In genomic region chr1:168056152-168056551, GRCh38 we compare ENCODE assay signal across 8 cellular contexts.
DNase-seq lines count a peak whose midpoint lies in the region; ATAC-seq, FAIRE-seq and TF ChIP-seq lines count a peak whose summit lies in the region.
"Not testable (repeated sequence)": the region's sequence is repeated elsewhere in the genome, so short reads cannot be mapped to it uniquely, and the experiment has no call there.

No MANE protein-coding gene starts in this region.

- in situ Hi-C loops in HepG2 (cut with HindIII; ENCODE audit: extremely low pct_ligation_motif_present, low pct_unique_long_range_greater_than_20kb) = not testable (repeated sequence)

- not testable (repeated sequence) for H3K4me2 ChIP-seq in GM23338; HepG2 (ENCODE audit: low read depth, low read length)

- not testable (repeated sequence) for H3K9ac ChIP-seq in HepG2 (ENCODE audit: insufficient read depth, low read depth, low read length)

- not testable (repeated sequence) for H3K9me3 Mint-ChIP-seq in GM23338; T-cell; activated CD8-positive, alpha-beta memory T cell treated with anti-CD3 and anti-CD28 coated beads, Interleukin-2, amount 10 ng/mL, durations not matched to agents 7 days and 5 days (ENCODE audit: low read depth); central memory CD8-positive, alpha-beta T cell

- H2AFZ ChIP-seq in GM23338; HepG2 (ENCODE audit: low read length): not testable (repeated sequence)

- not testable (repeated sequence) for H3K4me3 ChIP-seq in GM23338; heart right ventricle; HepG2 (replicated peaks in 1 of 3; ENCODE audit: insufficient read depth in 1 of 3, low read depth in 2 of 3, low read length in 3 of 3); aorta (ENCODE audit: low read length in 2 of 2)

- H3K27me3 ChIP-seq in GM23338 (ENCODE audit: insufficient read depth); heart right ventricle; HepG2 (ENCODE audit: control insufficient read depth in 1 of 2, insufficient read depth in 2 of 2, low read length in 2 of 2); aorta (ENCODE audit: control insufficient read depth in 1 of 2, insufficient read depth in 2 of 2, low read length in 1 of 2): not testable (repeated sequence)

- ATAC-seq in GM23338 (peak; percentile 46; the same call in 2 of the 3 replicates), T-cell (replicated peaks in 1 of 4) (peak; percentile 49 to 71 (median 65)), heart right ventricle (peak in 6 of 8 donors; percentile 36 to 74 (median 60)), HepG2 (peak; percentile 85), sciatic nerve (peak; percentile 49), aorta (ENCODE audit: low FRiP score) (peak; percentile 73)
- peak; percentile 87 for ATAC-seq in activated CD8-positive, alpha-beta memory T cell treated with anti-CD3 and anti-CD28 coated beads, Interleukin-2, amount 10 ng/mL, durations not matched to agents 7 days and 5 days
- ATAC-seq in central memory CD8-positive, alpha-beta T cell (replicated peaks; ENCODE audit: extremely low read depth, poor library complexity, severe bottlenecking) = peak; percentile 49

- H3K36me3 Mint-ChIP-seq in GM23338 (ENCODE audit: low read depth); activated CD8-positive, alpha-beta memory T cell treated with anti-CD3 and anti-CD28 coated beads, Interleukin-2, amount 10 ng/mL, durations not matched to agents 7 days and 5 days; central memory CD8-positive, alpha-beta T cell (ENCODE audit: insufficient read depth): not testable (repeated sequence)
- peaks cover 26% of the 10 kb centered on the region for H3K36me3 Mint-ChIP-seq in T-cell

- H3K79me2 ChIP-seq in GM23338 (replicated peaks; ENCODE audit: insufficient read depth); HepG2 (ENCODE audit: insufficient read depth, low read length): not testable (repeated sequence)

- H3K36me3 ChIP-seq in GM23338 (ENCODE audit: insufficient read depth); aorta (ENCODE audit: control insufficient read depth in 1 of 2, insufficient read depth in 2 of 2, low read length in 1 of 2): not testable (repeated sequence)
- H3K36me3 ChIP-seq in heart right ventricle = peaks cover 0 to 48% (median 14%) of the 10 kb centered on the region in 9 donors
- H3K36me3 ChIP-seq in HepG2 (replicated peaks in 1 of 2; ENCODE audit: control insufficient read depth in 1 of 2, insufficient read depth in 2 of 2, low read length in 2 of 2) = peaks cover 2 to 24% of the 10 kb centered on the region in 2 experiments

- not testable (repeated sequence) for H3K4me3 Mint-ChIP-seq in GM23338; T-cell; activated CD8-positive, alpha-beta memory T cell treated with anti-CD3 and anti-CD28 coated beads, Interleukin-2, amount 10 ng/mL, durations not matched to agents 7 days and 5 days; central memory CD8-positive, alpha-beta T cell

- not testable (repeated sequence) for FAIRE-seq in HepG2 (lab: Jason Lieb, UNC)

- POLR2A ChIA-PET in T-cell (lab: Charles Lee); HepG2 (lab: Yijun Ruan, JAX): not testable (repeated sequence)

- H3F3A ChIP-seq in GM23338 (replicated peaks; ENCODE audit: low read depth) = not testable (repeated sequence)

- H3K27ac Mint-ChIP-seq in GM23338; T-cell; activated CD8-positive, alpha-beta memory T cell treated with anti-CD3 and anti-CD28 coated beads, Interleukin-2, amount 10 ng/mL, durations not matched to agents 7 days and 5 days; central memory CD8-positive, alpha-beta T cell (ENCODE audit: low read depth): not testable (repeated sequence)

- WGBS in heart right ventricle, 2 donors = 65 to 88% methylated on average over 16 to 29 of the region's 35 CpGs
- 93% methylated on average over 35 of the region's 35 CpGs for WGBS in HepG2 (ENCODE audit: low lambda C conversion rate)
- WGBS in aorta, 2 donors = 82 to 84% methylated on average over 26 to 33 of the region's 35 CpGs

- not testable (repeated sequence) for TF ChIP-seq CTCF in GM23338 (conservative IDR thresholded peaks at IDR 0.05; ENCODE audit: low read depth in 2 of 2); heart right ventricle (IDR thresholded peaks at IDR 0.05); HepG2 (CRISPR knock-in tag; IDR thresholded peaks at IDR 0.05)

- TF ChIP-seq RAD21 in HepG2 (CRISPR knock-in tag; IDR thresholded peaks at IDR 0.05) = not testable (repeated sequence)

- H3K9me2 ChIP-seq in GM23338 (ENCODE audit: insufficient read depth) = not testable (repeated sequence)

- not testable (repeated sequence) for H3K4me1 ChIP-seq in GM23338 (ENCODE audit: insufficient read depth); aorta (ENCODE audit: control insufficient read depth in 1 of 2, insufficient read depth in 2 of 2, low read length in 2 of 2)
- H3K4me1 ChIP-seq in heart right ventricle (peaks cover 0 to 32% (median 11%) of the 10 kb centered on the region in 9 donors), HepG2 (ENCODE audit: insufficient read depth, low read length) (peaks cover 11% of the 10 kb centered on the region; the same call in 1 of the 2 replicates)

- DNase-seq in GM23338 (ENCODE audit: low spot score); T-cell; activated CD8-positive, alpha-beta memory T cell treated with anti-CD3 and anti-CD28 coated beads, Interleukin-2, amount 10 ng/mL, durations not matched to agents 7 days and 5 days; central memory CD8-positive, alpha-beta T cell (ENCODE audit: low spot score in 2 of 2); heart right ventricle; HepG2 (ENCODE audit: low spot score); sciatic nerve (ENCODE audit: low spot score); aorta: not testable (repeated sequence)

- not testable (repeated sequence) for H3K4me1 Mint-ChIP-seq in GM23338; activated CD8-positive, alpha-beta memory T cell treated with anti-CD3 and anti-CD28 coated beads, Interleukin-2, amount 10 ng/mL, durations not matched to agents 7 days and 5 days
- peaks cover 0 to 14% (median 11%) of the 10 kb centered on the region in 3 donors for H3K4me1 Mint-ChIP-seq in T-cell
- H3K4me1 Mint-ChIP-seq in central memory CD8-positive, alpha-beta T cell = peaks cover 15% of the 10 kb centered on the region

- not testable (repeated sequence) for H3K9me3 ChIP-seq in heart right ventricle; HepG2 (ENCODE audit: low read length); aorta (ENCODE audit: control insufficient read depth, low read length)

- not testable (repeated sequence) for H3K27me3 Mint-ChIP-seq in GM23338 (ENCODE audit: insufficient read depth, low read depth, poor library complexity); T-cell; activated CD8-positive, alpha-beta memory T cell treated with anti-CD3 and anti-CD28 coated beads, Interleukin-2, amount 10 ng/mL, durations not matched to agents 7 days and 5 days; central memory CD8-positive, alpha-beta T cell

- not testable (repeated sequence) for H3K27ac ChIP-seq in GM23338 (ENCODE audit: low read depth); heart right ventricle; HepG2 (ENCODE audit: extremely low read length, insufficient read depth, low read length); aorta (ENCODE audit: low read depth in 1 of 2, low read length in 2 of 2)

- intact Hi-C loops in heart right ventricle (cut with DNase I); HepG2 (cut with micrococcal nuclease; ENCODE audit: unreplicated experiment); sciatic nerve (cut with DNase I); aorta (cut with DNase I): not testable (repeated sequence)

- not testable (repeated sequence) for TF ChIP-seq POLR2A in HepG2 (IDR thresholded peaks at IDR 0.05; ENCODE audit: insufficient read depth in 1 of 2, low read depth in 2 of 2, low read length in 2 of 2)

- not testable (repeated sequence) for BruUV-seq in HepG2 (replicated peaks; lab: Mats Ljungman, UMichigan)

- CTCF ChIA-PET in T-cell (lab: Charles Lee) = interaction anchor here in 1 of 2 donors (0.7 kb wide), 1 partner anchor 271 kb away, joined by 3 read pairs; no protein-coding TSS in a partner anchor
- CTCF ChIA-PET in activated CD8-positive, alpha-beta memory T cell treated with anti-CD3 and anti-CD28 coated beads, Interleukin-2, amount 10 ng/mL, durations not matched to agents 7 days and 5 days (lab: Charles Lee); HepG2 (lab: Yijun Ruan, JAX; ENCODE audit: low intra/inter-chr PET ratio, low total read pairs): not testable (repeated sequence)

- TF ChIP-seq EP300 in HepG2 (IDR thresholded peaks at IDR 0.05; ENCODE audit: low read depth in 2 of 2, low read length in 2 of 2); HepG2 (CRISPR knock-in tag; IDR thresholded peaks at IDR 0.05; ENCODE audit: borderline replicate concordance): not testable (repeated sequence)

- H4K20me1 ChIP-seq in GM23338 (replicated peaks; ENCODE audit: insufficient read depth); HepG2 (ENCODE audit: insufficient read depth, low read length): not testable (repeated sequence)

TF ChIP-seq in HepG2, 621 proteins besides CTCF, POLR2A, EP300 and RAD21:
- peak; percentile 29 for TF ChIP-seq AGO2 (optimal IDR thresholded peaks at IDR 0.05; ENCODE audit: low read depth, low read length)
TF ChIP-seq in HepG2: peak in this region for 1; not testable (repeated sequence) for 620.
